11 cellular contexts compared by ENCODE assay signal in genomic region chrX:10109695-10110094, GRCh38. TPM values are rescaled to one million over a fixed set of nuclear protein-coding genes. Genes with fewer than 3 reads are reported as not detected.
DNase-seq lines count a peak whose midpoint lies in the region; ATAC-seq and TF ChIP-seq lines count a peak whose summit lies in the region.
"Had no signal": no experiment of that assay in that cellular context is flagged by ENCODE, and none has a peak within 500 bp of the region (broad histone marks: within the 10 kb centered on the region; RNA-seq: fewer than 3 reads in every experiment).

No MANE protein-coding gene starts in this region.

- H3K4me3 ChIP-seq in CD4-positive, alpha-beta memory T cell (ENCODE audit: low read length in 2 of 2): no peak overlapping the region
- H3K4me3 ChIP-seq in heart right ventricle (no peak overlapping the region), stomach (no peak overlapping the region), BE2C (ENCODE audit: low read depth, low read length) (no peak overlapping the region), gastrocnemius medialis (no peak overlapping the region)
- H3K4me3 ChIP-seq: skin epidermis had no signal

- TF ChIP-seq POLR2A in stomach (IDR thresholded peaks at IDR 0.05) (no peak), gastrocnemius medialis (IDR thresholded peaks at IDR 0.05) (no peak)

- TF ChIP-seq EP300 in stomach (IDR thresholded peaks at IDR 0.05): no peak

- ATAC-seq in activated CD8-positive, alpha-beta T cell treated with anti-CD3 and anti-CD28 coated beads for 36 hours: no peak
- ATAC-seq in heart right ventricle (peak; percentile 49 to 73 (median 62)), gastrocnemius medialis (no peak)

- no peaks in the 10 kb centered on the region for H3K27me3 Mint-ChIP-seq in CD4-positive, alpha-beta memory T cell
- no peaks in the 10 kb centered on the region for H3K27me3 Mint-ChIP-seq in activated CD8-positive, alpha-beta T cell treated with anti-CD3 and anti-CD28 coated beads for 36 hours

- POLR2A ChIA-PET in CD4-positive, alpha-beta memory T cell (lab: Charles Lee; ENCODE audit: partially characterized antibody): interaction anchor here (1.4 to 6.0 kb wide), 4 partner anchors 13 to 94 kb away, joined by 3 to 79 read pairs (median 46); no protein-coding TSS in a partner anchor
- POLR2A ChIA-PET in activated CD8-positive, alpha-beta T cell treated with anti-CD3 and anti-CD28 coated beads for 36 hours (lab: Charles Lee): interaction anchor here (1.8 to 4.7 kb wide), 3 partner anchors 8 to 26 kb away, joined by 6 to 53 read pairs (median 11); no protein-coding TSS in a partner anchor

- peak overlapping the region in 6 of 7 donors; percentile 29 to 99 (median 88) for H3K27ac Mint-ChIP-seq in CD4-positive, alpha-beta memory T cell
- H3K27ac Mint-ChIP-seq in activated CD8-positive, alpha-beta T cell treated with anti-CD3 and anti-CD28 coated beads for 36 hours: peak overlapping the region; percentile 92

- no peaks in the 10 kb centered on the region for H3K36me3 ChIP-seq in CD4-positive, alpha-beta memory T cell (ENCODE audit: insufficient read depth, low read length)
- H3K36me3 ChIP-seq in heart right ventricle: peaks cover 0 to 9% (median 0%) of the 10 kb centered on the region in 9 donors
- peaks cover 0 to 7% (median 3%) of the 10 kb centered on the region in 4 donors for H3K36me3 ChIP-seq in stomach
- H3K36me3 ChIP-seq in BE2C: no peaks in the 10 kb centered on the region
- no peaks in the 10 kb centered on the region for H3K36me3 ChIP-seq in gastrocnemius medialis

- no peaks in the 10 kb centered on the region for H3K27me3 ChIP-seq in CD4-positive, alpha-beta memory T cell (ENCODE audit: insufficient read depth, low read length)
- H3K27me3 ChIP-seq in heart right ventricle: no peaks in the 10 kb centered on the region
- no peaks in the 10 kb centered on the region for H3K27me3 ChIP-seq in stomach
- H3K27me3 ChIP-seq in BE2C: no peaks in the 10 kb centered on the region
- H3K27me3 ChIP-seq in gastrocnemius medialis: no peaks in the 10 kb centered on the region

- peak overlapping the region; percentile 78 for H3K27ac ChIP-seq in CD4-positive, alpha-beta memory T cell (ENCODE audit: low read depth, low read length)
- H3K27ac ChIP-seq in heart right ventricle: peak overlapping the region in 4 of 10 donors; percentile 39 to 60 (median 50)
- peak overlapping the region in 2 of 5 donors; percentile 50 to 72 for H3K27ac ChIP-seq in stomach
- no peak overlapping the region for H3K27ac ChIP-seq in gastrocnemius medialis

- no peak for TF ChIP-seq CTCF in activated CD8-positive, alpha-beta T cell treated with anti-CD3 and anti-CD28 coated beads for 36 hours (IDR thresholded peaks at IDR 0.05)
- peak in 3 of 9 donors; percentile 16 to 36 (median 19) for TF ChIP-seq CTCF in heart right ventricle (IDR thresholded peaks at IDR 0.05)
- TF ChIP-seq CTCF in stomach (IDR thresholded peaks at IDR 0.05): no peak
- TF ChIP-seq CTCF in BE2C (IDR thresholded peaks at IDR 0.05; ENCODE audit: low read depth, low read length): no peak
- no peak for TF ChIP-seq CTCF in gastrocnemius medialis (IDR thresholded peaks at IDR 0.05 in 4 of 5, conservative IDR thresholded peaks at IDR 0.05 in 1 of 5)

- CTCF ChIA-PET in CD4-positive, alpha-beta memory T cell (lab: Charles Lee; ENCODE audit: partially characterized antibody): interaction anchor here (1.5 to 5.1 kb wide), 3 partner anchors 10 to 106 kb away, joined by 4 to 31 read pairs (median 21); no protein-coding TSS in a partner anchor
- CTCF ChIA-PET in activated CD8-positive, alpha-beta T cell treated with anti-CD3 and anti-CD28 coated beads for 36 hours (lab: Charles Lee): interaction anchor here (1.2 to 5.4 kb wide), 2 partner anchors 12 to 24 kb away, joined by 3 to 29 read pairs; no protein-coding TSS in a partner anchor

- H3K9me3 ChIP-seq in CD4-positive, alpha-beta memory T cell (ENCODE audit: control insufficient read depth in 1 of 2, low read length in 2 of 2): no peaks in the 10 kb centered on the region
- H3K9me3 ChIP-seq in heart right ventricle: no peaks in the 10 kb centered on the region
- no peaks in the 10 kb centered on the region for H3K9me3 ChIP-seq in stomach
- no peaks in the 10 kb centered on the region for H3K9me3 ChIP-seq in BE2C
- H3K9me3 ChIP-seq in gastrocnemius medialis: no peaks in the 10 kb centered on the region

- H3K4me3 Mint-ChIP-seq in CD4-positive, alpha-beta memory T cell: peak overlapping the region in 4 of 8 donors; percentile 17 to 92 (median 42)
- H3K4me3 Mint-ChIP-seq in activated CD8-positive, alpha-beta T cell treated with anti-CD3 and anti-CD28 coated beads for 36 hours: peak overlapping the region; percentile 47

- 56 to 69% methylated on average over 21 to 27 of the region's 27 CpGs for WGBS in heart right ventricle, 2 donors
- 67 to 89% (median 81%) methylated on average over 10 to 27 of the region's 27 CpGs for WGBS in stomach, 5 donors

- intact Hi-C loops in CD4-positive, alpha-beta memory T cell (cut with micrococcal nuclease): loop anchor here (2.0 to 10.0 kb wide), 2 partner anchors 95 to 765 kb away; no protein-coding TSS in a partner anchor
- intact Hi-C loops in activated CD8-positive, alpha-beta T cell treated with anti-CD3 and anti-CD28 coated beads for 36 hours (cut with micrococcal nuclease): no loop called here
- intact Hi-C loops in heart right ventricle (cut with DNase I): loop anchor here in 6 of 10 donors (2.0 to 10.0 kb wide), 6 partner anchors 92 to 1135 kb away; no protein-coding TSS in a partner anchor
- intact Hi-C loops in stomach (cut with DNase I; ENCODE audit: low total_unique reads): no loop called here
- intact Hi-C loops in gastrocnemius medialis (cut with DNase I; ENCODE audit: low total_unique reads): loop anchor here (10.0 kb wide), 2 partner anchors 235 to 1365 kb away; no protein-coding TSS in a partner anchor

- H3K9me3 Mint-ChIP-seq in CD4-positive, alpha-beta memory T cell: peaks cover 0 to 2% (median 0%) of the 10 kb centered on the region in 8 donors
- no peaks in the 10 kb centered on the region for H3K9me3 Mint-ChIP-seq in activated CD8-positive, alpha-beta T cell treated with anti-CD3 and anti-CD28 coated beads for 36 hours

- in situ Hi-C loops in gastrocnemius medialis (cut with MboI; ENCODE audit: low sequenced_read_pairs in 4 of 4): no loop called here

- DNase-seq in CD4-positive, alpha-beta memory T cell: no peak
- DNase-seq in activated CD8-positive, alpha-beta T cell treated with anti-CD3 and anti-CD28 coated beads for 36 hours: no peak
- DNase-seq in heart right ventricle (peak; percentile 58 to 59), putamen (ENCODE audit: low spot score) (peak; percentile 58), stomach (no peak), islet precursor cell (no peak), BE2C (no peak), gastrocnemius medialis (no peak)
- DNase-seq: activated CD8-positive, alpha-beta memory T cell treated with anti-CD3 and anti-CD28 coated beads, Interleukin-2, amount 50 U/mL, for 4 hours; NCI-H1105 treated with DMSO at 0.1 percent for 48 hours had no signal

- H3K4me1 Mint-ChIP-seq in CD4-positive, alpha-beta memory T cell: peaks cover 23 to 74% (median 54%) of the 10 kb centered on the region in 4 donors
- peaks cover 72% of the 10 kb centered on the region for H3K4me1 Mint-ChIP-seq in activated CD8-positive, alpha-beta T cell treated with anti-CD3 and anti-CD28 coated beads for 36 hours (ENCODE audit: low read depth)

- H3K4me1 ChIP-seq in CD4-positive, alpha-beta memory T cell (ENCODE audit: insufficient read depth, low read length): peaks cover 78% of the 10 kb centered on the region
- H3K4me1 ChIP-seq in heart right ventricle (peaks cover 0 to 75% (median 46%) of the 10 kb centered on the region in 9 donors), stomach (peaks cover 4 to 54% (median 28%) of the 10 kb centered on the region in 4 donors), BE2C (no peaks in the 10 kb centered on the region), gastrocnemius medialis (peaks cover 10 to 19% of the 10 kb centered on the region in 2 donors)

- peaks cover 0 to 14% of the 10 kb centered on the region in 2 donors for H3K36me3 Mint-ChIP-seq in CD4-positive, alpha-beta memory T cell
- peaks cover 29% of the 10 kb centered on the region for H3K36me3 Mint-ChIP-seq in activated CD8-positive, alpha-beta T cell treated with anti-CD3 and anti-CD28 coated beads for 36 hours (ENCODE audit: low read depth)

RNA-seq across cellular contexts. Expression of gene CLCN4, which starts 47.1 kb away (rescaled TPM):
- total RNA-seq in CD4-positive, alpha-beta memory T cell: under 1 TPM; 0.28 to 0.29 TPM
- not detected for polyA plus RNA-seq in CD4-positive, alpha-beta memory T cell
- not detected for total RNA-seq in activated CD8-positive, alpha-beta T cell treated with anti-CD3 and anti-CD28 coated beads for 36 hours
- 10 to 100 TPM; 24.2 to 44.9 (median 32.9) TPM for total RNA-seq in heart right ventricle
- polyA plus RNA-seq in heart right ventricle: 1 to 10 TPM; 4.0 to 4.4 TPM
- total RNA-seq in stomach: 10 to 100 TPM in 1 of 5 donors, 1 to 10 TPM in 3, not detected in 1; 2.7 to 22.3 (median 5.3) TPM
- polyA plus RNA-seq in stomach: under 1 TPM; 0.35 to 0.68 (median 0.46) TPM
- 9.4 TPM for polyA plus RNA-seq in BE2C (2012; ENCODE audit: insufficient read depth, insufficient read length, low read depth)
- total RNA-seq in gastrocnemius medialis: 100 to 1,000 TPM in 1 of 4 donors, 10 to 100 TPM in 3; 72.5 to 307 (median 84.4) TPM

Comparison
In these comparisons a context has a peak if more than half of its experiments do, and no peak if none do; other contexts are left out.
1. DNase-seq: peak in heart right ventricle (2 of 2) and putamen (single experiment); none in CD4-positive, alpha-beta memory T cell (0 of 5), activated CD8-positive, alpha-beta T cell treated with anti-CD3 and anti-CD28 coated beads for 36 hours (single experiment), stomach (single experiment), islet precursor cell (single experiment), BE2C (single experiment) and gastrocnemius medialis (0 of 2).
2. ATAC-seq: peak in heart right ventricle (8 of 8); none in activated CD8-positive, alpha-beta T cell treated with anti-CD3 and anti-CD28 coated beads for 36 hours (single experiment) and gastrocnemius medialis (0 of 2).
3. intact Hi-C loops: an anchor here in CD4-positive, alpha-beta memory T cell (2.0 to 10.0 kb wide), heart right ventricle (2.0 to 10.0 kb wide) and gastrocnemius medialis (10.0 kb wide); none called in activated CD8-positive, alpha-beta T cell treated with anti-CD3 and anti-CD28 coated beads for 36 hours and stomach.